ENCODE assay signal across 16 cellular contexts in genomic region chr1:204711103-204711946, GRCh38. TPM values are rescaled to one million over a fixed set of nuclear protein-coding genes. Genes with fewer than 3 reads are reported as not detected.
DNase-seq lines count a peak whose midpoint lies in the region; ATAC-seq, FAIRE-seq and TF ChIP-seq lines count a peak whose summit lies in the region.
"Had no signal": no experiment of that assay in that cellular context is flagged by ENCODE, and none has a peak within 500 bp of the region (broad histone marks: within the 10 kb centered on the region; RNA-seq: fewer than 3 reads in every experiment).

No MANE protein-coding gene starts in this region.

- intact Hi-C loops in K562 (cut with micrococcal nuclease): loop anchor here (1.0 to 5.0 kb wide), 2 partner anchors 39 to 51 kb away; no protein-coding TSS in a partner anchor
- intact Hi-C loops in transverse colon (cut with DNase I; ENCODE audit: low total_unique reads): no loop called here

- H3K9me3 ChIP-seq in A549: no peaks in the 10 kb centered on the region
- H3K9me3 ChIP-seq in K562 (replicated peaks; ENCODE audit: control insufficient read depth, insufficient read depth, low read depth, low read length): no peaks in the 10 kb centered on the region
- H3K9me3 ChIP-seq in iPS-18a (ENCODE audit: control insufficient read depth, low read depth, low read length): no peaks in the 10 kb centered on the region
- no peaks in the 10 kb centered on the region for H3K9me3 ChIP-seq in transverse colon
- H3K9me3 ChIP-seq: right atrium auricular region, testis had no signal

- CTCF ChIA-PET in A549 (lab: Yijun Ruan, JAX): interaction anchor here (0.6 to 4.9 kb wide), 9 partner anchors 15 to 194 kb away, joined by 3 to 26 read pairs (median 4); no protein-coding TSS in a partner anchor
- CTCF ChIA-PET in K562 (lab: Yijun Ruan, JAX; ENCODE audit: low intra/inter-chr PET ratio): no interaction called here

- H3K27ac ChIP-seq in A549 (peak overlapping the region in 1 of 2 experiments; percentile 2; a peak in 1 of 6 replicates), K562 (ENCODE audit: extremely low read depth, low read depth, low read length) (peak overlapping the region; percentile 75), iPS-18a (ENCODE audit: low read length) (no peak overlapping the region), transverse colon (peak overlapping the region in 2 of 4 donors; percentile 42 to 66)
- H3K27ac ChIP-seq: testis had no signal

- no TSS peak for BruUV-seq in K562 (replicated peaks; lab: Mats Ljungman, UMichigan)

- H3K4me1 ChIP-seq in A549: peaks cover 32% of the 10 kb centered on the region
- H3K4me1 ChIP-seq in K562 (replicated peaks in 1 of 2; ENCODE audit: control insufficient read depth in 2 of 2, insufficient read depth in 2 of 2, low read length in 2 of 2): peaks cover 26 to 71% of the 10 kb centered on the region in 2 experiments
- H3K4me1 ChIP-seq in iPS-18a (ENCODE audit: control insufficient read depth, low read depth, low read length): peaks cover 75% of the 10 kb centered on the region
- H3K4me1 ChIP-seq in transverse colon: peaks cover 0 to 37% (median 11%) of the 10 kb centered on the region in 4 donors
- H3K4me1 ChIP-seq: testis had no signal

- H3K79me2 ChIP-seq in K562 (ENCODE audit: control insufficient read depth, insufficient read depth, low read length): no peaks in the 10 kb centered on the region

- ATAC-seq in A549: no peak; a peak in 2 of 6 replicates
- ATAC-seq in K562: peak; percentile 82
- ATAC-seq: esophagus mucosa, Panc1 had no signal

- no peak for TF ChIP-seq EP300 in A549 (IDR thresholded peaks at IDR 0.05)
- peak; percentile 100 for TF ChIP-seq EP300 in K562 (IDR thresholded peaks at IDR 0.05; ENCODE audit: low read length)
- no peak for TF ChIP-seq EP300 in transverse colon (IDR thresholded peaks at IDR 0.05; ENCODE audit: low read depth)

- in situ Hi-C loops in K562 (cut with MboI) (no loop called here), transverse colon (cut with MboI; ENCODE audit: low pct_ligation_motif_present in 1 of 4, low pct_unique_long_range_greater_than_20kb in 1 of 4, low sequenced_read_pairs in 3 of 4) (no loop called here)

- no peak for TF ChIP-seq POLR2A in A549 (IDR thresholded peaks at IDR 0.05; ENCODE audit: low read length)
- TF ChIP-seq POLR2A in K562 (conservative IDR thresholded peaks at IDR 0.05): no peak; the same call in 1 of the 2 replicates
- no peak for TF ChIP-seq POLR2A in transverse colon (IDR thresholded peaks at IDR 0.05)

- DNase-seq in A549 (ENCODE audit: low read depth in 1 of 2, low spot score in 1 of 2) (no peak), HUDEP-2 (lab: John Stamatoyannopoulos, UW; ENCODE audit: unreplicated experiment in 76 of 76) (peak in 70 of 76 experiments; percentile 14 to 94 (median 60)), K562 (ENCODE audit: extremely low read depth in 1 of 4, low spot score in 3 of 4) (peak; percentile 60 to 89 (median 76)), DMS153 (lab: John Stamatoyannopoulos, UW) (no peak), SIG-M5 (lab: John Stamatoyannopoulos, UW) (no peak), transverse colon (no peak), SKM-1 treated with dmso at 0.1 percent for 144 hours (lab: John Stamatoyannopoulos, UW; ENCODE audit: unreplicated experiment) (no peak)
- DNase-seq: CD4-positive, alpha-beta T cell; Karpas-422; NCI-H748 treated with DMSO at 0.1 percent for 48 hours had no signal

- no peaks in the 10 kb centered on the region for H3K9me1 ChIP-seq in K562 (ENCODE audit: control insufficient read depth, insufficient read depth, low read length)

- H3K9ac ChIP-seq in K562 (ENCODE audit: insufficient read depth in 1 of 2, low read depth in 2 of 2, low read length in 2 of 2) (peak overlapping the region; percentile 65 to 80; a peak in 3 of 4 replicates), iPS-18a (ENCODE audit: low read length) (peak overlapping the region; percentile 1)

- H3K4me3 ChIP-seq in A549 (no peak overlapping the region), K562 (no peak overlapping the region), iPS-18a (ENCODE audit: low read length) (peak overlapping the region; percentile 23), transverse colon (no peak overlapping the region)
- H3K4me3 ChIP-seq: right atrium auricular region, testis had no signal

- TF ChIP-seq RAD21 in A549 (conservative IDR thresholded peaks at IDR 0.05 in 1 of 2, IDR thresholded peaks at IDR 0.05 in 1 of 2) (no peak), K562 (CRISPR knock-in tag; conservative IDR thresholded peaks at IDR 0.05 in 1 of 2, IDR thresholded peaks at IDR 0.05 in 1 of 2) (peak in 1 of 2 experiments; percentile 22; a peak in 2 of 4 replicates)

- POLR2A ChIA-PET in A549 (lab: Yijun Ruan, JAX): no interaction called here
- POLR2A ChIA-PET in K562 (lab: Yijun Ruan, JAX): interaction anchor here (0.6 to 1.7 kb wide), 7 partner anchors 18 to 1027 kb away, joined by 3 to 5 read pairs (median 3); partner anchors contain the start of gene MDM4

- peak overlapping the region; percentile 67 for H2AFZ ChIP-seq in K562 (ENCODE audit: low read depth, low read length)

- TF ChIP-seq CTCF in A549 (IDR thresholded peaks at IDR 0.05): no peak
- TF ChIP-seq CTCF in K562 (IDR thresholded peaks at IDR 0.05 in 2 of 3, conservative IDR thresholded peaks at IDR 0.05 in 1 of 3; ENCODE audit: insufficient read depth in 2 of 3, low read depth in 1 of 3, low read length in 3 of 3): no peak
- TF ChIP-seq CTCF in transverse colon (IDR thresholded peaks at IDR 0.05): no peak

- no peak for FAIRE-seq in A549 (lab: Jason Lieb, UNC)
- FAIRE-seq in K562 (lab: Jason Lieb, UNC): peak; percentile 87

- no peaks in the 10 kb centered on the region for H4K20me1 ChIP-seq in K562 (replicated peaks; ENCODE audit: control insufficient read depth, insufficient read depth, low read length)

- 77% methylated on average over 16 of the region's 16 CpGs for WGBS in A549 (ENCODE audit: missing lambda C conversion rate)
- WGBS in K562 (ENCODE audit: insufficient coverage, low coverage, missing lambda C conversion rate): 5% methylated on average over 16 of the region's 16 CpGs
- WGBS in transverse colon (ENCODE audit: low coverage in 1 of 2), 2 donors: 70 to 80% methylated on average over 6 to 16 of the region's 16 CpGs

- no peak overlapping the region for H3K4me2 ChIP-seq in A549
- peak overlapping the region; percentile 78 for H3K4me2 ChIP-seq in K562 (ENCODE audit: insufficient read depth, low read length)

- H3K36me3 ChIP-seq in K562 (ENCODE audit: control insufficient read depth, insufficient read depth, low read length): no peaks in the 10 kb centered on the region
- H3K36me3 ChIP-seq in iPS-18a (ENCODE audit: control insufficient read depth, low read depth, low read length): no peaks in the 10 kb centered on the region
- no peaks in the 10 kb centered on the region for H3K36me3 ChIP-seq in transverse colon
- H3K36me3 ChIP-seq: right atrium auricular region had no signal

- H3K27me3 ChIP-seq in K562 (ENCODE audit: control insufficient read depth in 2 of 2, insufficient read depth in 2 of 2, low read length in 2 of 2) (no peaks in the 10 kb centered on the region), iPS-18a (ENCODE audit: control insufficient read depth, insufficient read depth, low read length) (peaks cover 72% of the 10 kb centered on the region), transverse colon (peaks cover 9% of the 10 kb centered on the region)
- H3K27me3 ChIP-seq: right atrium auricular region, testis had no signal

TF ChIP-seq in A549, 52 proteins besides CTCF, POLR2A, EP300 and RAD21:
- TF ChIP-seq POLR2AphosphoS2 (conservative IDR thresholded peaks at IDR 0.05; ENCODE audit: low read length): no peak
- TF ChIP-seq ZFP36 (IDR thresholded peaks at IDR 0.05; ENCODE audit: borderline replicate concordance, partially characterized antibody): peak; percentile 72
- TF ChIP-seq CHD4 (IDR thresholded peaks at IDR 0.05; ENCODE audit: borderline replicate concordance): no peak
- TF ChIP-seq BHLHE40 (IDR thresholded peaks at IDR 0.05; ENCODE audit: low read depth, low read length): no peak

TF ChIP-seq in K562, 482 proteins besides CTCF, POLR2A, EP300 and RAD21 (continues in another document):
- peak; percentile 53 for TF ChIP-seq TRIM28 (IDR thresholded peaks at IDR 0.05)

RNA-seq across cellular contexts. Expression of gene LRRN2, which starts 25.8 kb away (rescaled TPM):
- polyA plus RNA-seq in A549 (2011; rRNA removed) (3.6 and 4.3 TPM in 2 replicates), A549 (2017; fragmentation: RNase III; extraction: RNeasy Plus Mini Kit Qiagen cat#74134 plus additional on column Dnase treatment) (5.7 to 6.8 TPM (median 6.6 TPM) in 3 replicates), K562 (2011; rRNA removed) (not detected in 2 replicates), K562 (2014; fragmentation: Illumina TruSeq; extraction: Trizol) (0.06 TPM in 1 of 2 replicates, not detected in the other), K562 (2014; fragmentation: Nextera tagmentation; extraction: Ambion mirVana) (not detected), K562 (2014; rRNA removed) (not detected in 2 replicates)
- 5.4 and 7.8 TPM in 2 replicates for polyA plus RNA-seq in A549 (2012; cell fraction: cytosol; rRNA removed)
- 15.3 and 18.8 TPM in 2 replicates for polyA plus RNA-seq in A549 (2012; cell fraction: nucleus; rRNA removed)
- 2.3 and 3.1 TPM in 2 replicates for polyA minus RNA-seq in A549 (2011; rRNA and poly(A)+ RNA removed)
- total RNA-seq in K562 (2011; cell fraction: chromatin; rRNA removed; ENCODE audit: low replicate concordance): 0.09 TPM in 1 of 2 replicates, not detected in the other
- total RNA-seq in K562 (2011; cell fraction: nucleolus; rRNA removed): 0.17 TPM in 1 of 2 replicates, not detected in the other
- not detected in 2 replicates for total RNA-seq in K562 (2011; cell fraction: nucleoplasm; rRNA removed)
- total RNA-seq in K562 (2014; rRNA removed) (0.05 TPM in 1 of 2 replicates, not detected in the other), K562 (2014; rRNA removed; fragmentation: Illumina TruSeq; extraction: Trizol) (not detected in 2 replicates), K562 (2015; rRNA removed; fragmentation: Illumina TruSeq; extraction: Trizol) (not detected in 2 replicates), K562 (2021) (not detected in 2 replicates), transverse colon (10 to 100 TPM in 3 of 4 donors, 1 to 10 TPM in 1; 2.0 to 32.9 (median 23.8) TPM)
- 0.36 TPM in 1 of 2 replicates, not detected in the other for polyA plus RNA-seq in K562 (2011; cell fraction: cytosol; rRNA removed)
- not detected in 2 replicates for polyA plus RNA-seq in K562 (2011; cell fraction: nucleus; rRNA removed)
- polyA plus RNA-seq in K562 (2012): 0.03 and 0.08 TPM in 2 replicates
- not detected in 2 replicates for polyA minus RNA-seq in K562 (2011; rRNA and poly(A)+ RNA removed)
- polyA minus RNA-seq in K562 (2011; cell fraction: cytosol; rRNA and poly(A)+ RNA removed): not detected in 2 replicates
- not detected in 2 replicates for polyA minus RNA-seq in K562 (2011; cell fraction: nucleus; rRNA and poly(A)+ RNA removed)
- total RNA-seq: CD4-positive, alpha-beta T cell; osteocyte had no signal

Comparison
In these comparisons a context has a peak if more than half of its experiments do, and no peak if none do; other contexts are left out.
1. DNase-seq: peak in HUDEP-2 (70 of 76) and K562 (4 of 4); none in A549 (0 of 2), DMS153 (single experiment), SIG-M5 (single experiment), transverse colon (single experiment) and SKM-1 treated with dmso at 0.1 percent for 144 hours (single experiment).
2. Of the 35 proteins assayed by ChIP-seq in both K562 and A549: peak only in K562: BHLHE40, CEBPB, CHD4, EHMT2, EP300, ESRRA and 8 more; only in A549: none; in both: ZFP36; in neither: 18; mixed calls (peak in some experiments, not most) for 2.